Comparison of ENCODE assay signal across 19 cellular contexts in the genomic region with DNA sequence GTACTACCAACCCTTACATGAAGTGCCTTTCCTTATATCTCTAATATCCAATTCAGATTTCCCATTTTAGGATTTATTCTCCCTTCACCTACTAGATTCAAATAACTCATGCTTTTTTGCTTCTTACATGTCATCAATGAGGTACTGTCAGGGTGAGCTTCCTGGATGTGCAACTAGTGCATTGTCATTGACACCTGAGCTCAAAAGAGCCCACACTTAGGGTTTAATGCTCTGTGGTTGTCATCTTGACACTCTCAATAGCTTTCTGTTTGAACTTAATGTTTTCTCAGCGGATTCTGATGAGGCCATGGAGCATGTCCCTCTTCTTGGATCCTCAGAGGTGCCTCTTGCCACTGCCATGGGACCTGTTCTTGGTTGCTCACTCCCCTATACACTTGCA.
"Had no signal": no experiment of that assay in that cellular context is flagged by ENCODE, and none has a peak within 500 bp of the region (broad histone marks: within the 10 kb centered on the region; RNA-seq: fewer than 3 reads in every experiment).

No MANE protein-coding gene starts in this region.

- H3K9ac ChIP-seq: KMS-11, SK-N-SH had no signal

- DNase-seq: Kasumi-1, MM.1S, NCI-H1092 treated with DMSO at 0.1 percent for 48 hours, NCI-H1436, NCI-H187, NCI-H2029, NCI-H2081 treated with DMSO at 0.1 percent for 48 hours, NCI-H2227 treated with DMSO at 0.1 percent for 48 hours, NCI-H524, NCI-H526 treated with DMSO at 0.1 percent for 48 hours, NCI-H748 treated with DMSO at 0.1 percent for 48 hours, PC-3, SHP77, SK-N-SH, T-helper 1 cell had no signal

- H3K4me3 ChIP-seq: K562 had no signal

- H3K4me2 ChIP-seq: KMS-11, SK-N-SH had no signal

- H3K9me3 ChIP-seq: SK-N-SH had no signal

- H3K27ac ChIP-seq: HL-60, KMS-11, RWPE1 had no signal
